Comparison of ENCODE assay signal across 26 cellular contexts in genomic region chr4:187070158-187070557, GRCh38.
"Had no signal": no experiment of that assay in that cellular context is flagged by ENCODE, and none has a peak within 500 bp of the region (broad histone marks: within the 10 kb centered on the region; RNA-seq: fewer than 3 reads in every experiment).

No MANE protein-coding gene starts in this region.

- ATAC-seq: activated CD4-positive, CD25-positive, alpha-beta regulatory T cell treated with anti-CD3 and anti-CD28 coated beads, Interleukin-2, amount 50 U/mL, for 24 hours; activated CD8-positive, alpha-beta memory T cell treated with anti-CD3 and anti-CD28 coated beads, Interleukin-2, amount 10 ng/mL, durations not matched to agents 7 days and 5 days; activated naive CD4-positive, alpha-beta T cell treated with anti-CD3 and anti-CD28 coated beads, Interleukin-2, amount 50 U/mL, for 72 hours; activated naive CD8-positive, alpha-beta T cell treated with anti-CD3 and anti-CD28 coated beads, Interleukin-2, amount 50 U/mL, for 24 hours; body of pancreas had no signal

- H3K27ac ChIP-seq: ascending aorta, body of pancreas had no signal

- H3K4me1 ChIP-seq: ascending aorta, body of pancreas had no signal

- H3K36me3 Mint-ChIP-seq: activated CD8-positive, alpha-beta memory T cell treated with anti-CD3 and anti-CD28 coated beads, Interleukin-2, amount 10 ng/mL, durations not matched to agents 7 days and 5 days had no signal

- H3K4me1 Mint-ChIP-seq: activated CD4-positive, alpha-beta T cell treated with anti-CD3 and anti-CD28 coated beads, Interleukin-2, amount 10 ng/mL, durations not matched to agents 24 days and 14 days; activated CD8-positive, alpha-beta memory T cell treated with anti-CD3 and anti-CD28 coated beads, Interleukin-2, amount 10 ng/mL, durations not matched to agents 7 days and 5 days; activated naive CD8-positive, alpha-beta T cell treated with anti-CD3 and anti-CD28 coated beads, Interleukin-2, amount 50 U/mL, for 24 hours; central memory CD8-positive, alpha-beta T cell had no signal

- H3K4me3 Mint-ChIP-seq: activated CD4-positive, alpha-beta T cell treated with anti-CD3 and anti-CD28 coated beads, Interleukin-2, amount 10 ng/mL, durations not matched to agents 24 days and 14 days; activated CD8-positive, alpha-beta memory T cell treated with anti-CD3 and anti-CD28 coated beads, Interleukin-2, amount 10 ng/mL, durations not matched to agents 7 days and 5 days; activated naive CD8-positive, alpha-beta T cell treated with anti-CD3 and anti-CD28 coated beads, Interleukin-2, amount 50 U/mL, for 24 hours; activated T-cell treated with anti-CD3 and anti-CD28 coated beads, Interleukin-2, amount 50 U/mL, for 24 hours; activated T-helper 1 cell treated with anti-CD3 and anti-CD28 coated beads, Interleukin-12 subunit alpha, Interleukin-12 subunit beta, Interleukin-2, Interleukin-4 antibody, amounts not matched to agents 30 ng/mL and 10 ng/mL and 1 ng/mL, durations not matched to agents 14 hours and 24 hours and 36 hours; central memory CD8-positive, alpha-beta T cell; T-helper 1 cell treated with Interleukin-12 subunit alpha and Interleukin-12 subunit beta and Interleukin-4 antibody, amounts not matched to agents 30 μg/mL and 1 μg/mL, for 36 hours had no signal

- FAIRE-seq: RCC 7860 had no signal

- H3K36me3 ChIP-seq: ascending aorta, MG63 had no signal

- H3K27ac Mint-ChIP-seq: activated CD4-positive, alpha-beta T cell treated with anti-CD3 and anti-CD28 coated beads, Interleukin-2, amount 10 ng/mL, durations not matched to agents 24 days and 14 days; activated CD8-positive, alpha-beta memory T cell treated with anti-CD3 and anti-CD28 coated beads, Interleukin-2, amount 10 ng/mL, durations not matched to agents 7 days and 5 days; activated naive CD4-positive, alpha-beta T cell treated with anti-CD3 and anti-CD28 coated beads, Interleukin-2, amount 50 U/mL, for 72 hours; activated naive CD8-positive, alpha-beta T cell treated with anti-CD3 and anti-CD28 coated beads, Interleukin-2, amount 50 U/mL, for 24 hours; activated T-cell treated with anti-CD3 and anti-CD28 coated beads, Interleukin-2, amount 50 U/mL, for 24 hours; activated T-helper 1 cell treated with anti-CD3 and anti-CD28 coated beads, Interleukin-12 subunit alpha, Interleukin-12 subunit beta, Interleukin-2, Interleukin-4 antibody, amounts not matched to agents 30 ng/mL and 10 ng/mL and 1 ng/mL, durations not matched to agents 14 hours and 24 hours and 36 hours; T-helper 1 cell treated with Interleukin-12 subunit alpha and Interleukin-12 subunit beta and Interleukin-4 antibody, amounts not matched to agents 30 μg/mL and 1 μg/mL, for 36 hours had no signal

- H3K9me3 ChIP-seq: ascending aorta, body of pancreas, MG63 had no signal

- H3K4me3 ChIP-seq: ascending aorta, body of pancreas, MG63 had no signal

- H3K27me3 ChIP-seq: ascending aorta, body of pancreas, MG63 had no signal

- H3K27me3 Mint-ChIP-seq: activated CD4-positive, alpha-beta T cell treated with anti-CD3 and anti-CD28 coated beads, Interleukin-2, amount 10 ng/mL, durations not matched to agents 24 days and 14 days; activated CD8-positive, alpha-beta memory T cell treated with anti-CD3 and anti-CD28 coated beads, Interleukin-2, amount 10 ng/mL, durations not matched to agents 7 days and 5 days; activated T-cell treated with anti-CD3 and anti-CD28 coated beads, Interleukin-2, amount 50 U/mL, for 24 hours; central memory CD8-positive, alpha-beta T cell had no signal

- DNase-seq: activated CD4-positive, alpha-beta T cell treated with anti-CD3 and anti-CD28 coated beads, Interleukin-2, amount 10 ng/mL, durations not matched to agents 24 days and 14 days; activated CD4-positive, alpha-beta T cell treated with anti-CD3 and anti-CD28 coated beads, Interleukin-2, amount 50 U/mL, for 48 hours; activated CD8-positive, alpha-beta memory T cell treated with anti-CD3 and anti-CD28 coated beads, Interleukin-2, amount 10 ng/mL, durations not matched to agents 7 days and 5 days; activated effector memory CD4-positive, alpha-beta T cell treated with Interleukin-2 at 50 U/mL for 16 hours; activated naive CD4-positive, alpha-beta T cell treated with Interleukin-2 at 50 U/mL for 16 hours; activated naive CD8-positive, alpha-beta T cell treated with anti-CD3 and anti-CD28 coated beads, Interleukin-2, amount 50 U/mL, for 24 hours; activated T-cell treated with anti-CD3 and anti-CD28 coated beads, Interleukin-2, amount 50 U/mL, for 24 hours; amniotic stem cell; body of pancreas; Karpas-422; MG63; MV-4-11; NCI-H1092 treated with DMSO at 0.1 percent for 48 hours; NCI-H1436; NCI-H1694 treated with DMSO at 0.1 percent for 48 hours; NCI-H2029 treated with DMSO at 0.1 percent for 48 hours; NCI-H510A treated with DMSO at 0.1 percent for 48 hours; NCI-H69; SHP77 had no signal
